18 cellular contexts compared by ENCODE assay signal in the genomic region with DNA sequence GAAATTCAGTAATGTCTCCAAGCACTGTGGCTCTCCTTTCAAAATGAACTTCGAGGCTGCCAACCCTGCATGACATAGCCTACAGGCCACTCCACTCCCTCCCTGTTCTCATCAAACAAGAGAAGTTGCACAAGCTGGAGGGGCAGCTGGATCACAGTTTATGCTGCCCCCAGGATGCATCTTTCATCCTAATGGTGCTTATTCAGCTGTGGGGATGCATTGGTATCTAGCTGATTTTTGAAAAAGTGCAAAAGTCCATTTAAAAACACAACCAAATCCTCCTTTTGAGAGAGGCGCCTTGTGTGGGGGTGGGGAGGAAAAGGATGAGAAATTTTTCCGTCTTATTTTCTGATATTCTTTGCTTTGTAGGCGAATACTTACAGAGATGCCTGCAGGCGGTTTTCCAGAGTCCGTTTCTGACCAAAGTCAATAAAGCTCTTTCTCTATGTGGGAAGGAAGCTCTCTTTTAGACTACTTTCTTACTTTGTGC.
"Had no signal": no experiment of that assay in that cellular context is flagged by ENCODE, and none has a peak within 500 bp of the region (broad histone marks: within the 10 kb centered on the region; RNA-seq: fewer than 3 reads in every experiment).

No MANE protein-coding gene starts in this region.

- DNase-seq: colonic mucosa; dermis blood vessel endothelial cell; effector CD4-positive, alpha-beta T cell; glutamatergic neuron; immature natural killer cell; left ventricle myocardium inferior; lower lobe of right lung; natural killer cell; nucleus accumbens; psoas muscle; sigmoid colon; stimulated activated CD4-positive, alpha-beta T cell treated with anti-CD3 and anti-CD28 coated beads, Interleukin-2, amount 100 ng/mL, for 24 hours; stimulated activated CD4-positive, alpha-beta T cell treated with anti-CD3 and anti-CD28 coated beads, Interleukin-4, amount 100 ng/mL, for 4 hours; stimulated activated naive B cell treated with anti-CD40 and anti-IgM and Interleukin-4, amounts not matched to agents 10 μg/mL and 1 μg/mL and 100 μg/mL, for 72 hours; thyroid gland had no signal

- H3K27ac ChIP-seq: colonic mucosa, gastroesophageal sphincter, left ventricle myocardium inferior, lower lobe of right lung, neural progenitor cell, psoas muscle, sigmoid colon, skin epidermis, thyroid gland had no signal

- H3K4me3 ChIP-seq: colonic mucosa, gastroesophageal sphincter, left ventricle myocardium inferior, lower lobe of right lung, neural progenitor cell, psoas muscle, sigmoid colon, skin epidermis, thyroid gland had no signal

- H3K9me3 ChIP-seq: colonic mucosa, gastroesophageal sphincter, left ventricle myocardium inferior, lower lobe of right lung, psoas muscle, sigmoid colon, thyroid gland had no signal

- H3K36me3 ChIP-seq: colonic mucosa, gastroesophageal sphincter, left ventricle myocardium inferior, lower lobe of right lung, neural progenitor cell, sigmoid colon, thyroid gland had no signal

- H3K9ac ChIP-seq: neural progenitor cell had no signal

- ATAC-seq: gastroesophageal sphincter; lower lobe of right lung; natural killer cell; psoas muscle; stimulated activated naive B cell treated with anti-CD40 and anti-IgM and Interleukin-4, amounts not matched to agents 10 μg/mL and 1 μg/mL and 100 μg/mL, for 72 hours had no signal

- H3K4me1 ChIP-seq: colonic mucosa, gastroesophageal sphincter, left ventricle myocardium inferior, lower lobe of right lung, psoas muscle, thyroid gland had no signal

- H3K4me2 ChIP-seq: neural progenitor cell had no signal

- H3K27me3 ChIP-seq: colonic mucosa, gastroesophageal sphincter, neural progenitor cell, sigmoid colon, thyroid gland had no signal

- H2AFZ ChIP-seq: neural progenitor cell had no signal
